In the genomic region with DNA sequence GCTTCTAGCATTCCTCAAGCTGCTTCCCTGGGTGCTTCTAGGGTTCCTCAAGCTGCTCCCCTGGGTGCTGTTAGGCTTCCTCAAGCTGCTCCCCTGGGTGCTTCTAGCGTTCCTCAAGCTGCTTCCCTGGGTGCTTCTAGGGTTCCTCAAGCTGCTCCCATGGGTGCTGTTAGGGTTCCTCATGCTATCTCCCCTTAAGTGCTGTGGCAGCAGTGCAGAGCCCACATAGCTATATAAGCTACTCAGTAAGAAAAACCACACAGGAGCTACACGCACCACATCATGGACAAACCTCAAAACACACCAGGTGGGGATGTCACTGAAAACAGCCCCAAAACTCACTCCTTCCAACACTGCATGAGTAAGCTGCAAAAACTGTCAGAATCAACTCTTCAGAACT, we compare ENCODE assay signal across 22 cellular contexts. TPM values are rescaled to one million over a fixed set of nuclear protein-coding genes. Genes with fewer than 3 reads are reported as not detected.
DNase-seq lines count a peak whose midpoint lies in the region; ATAC-seq and TF ChIP-seq lines count a peak whose summit lies in the region.
"Had no signal": no experiment of that assay in that cellular context is flagged by ENCODE, and none has a peak within 500 bp of the region (broad histone marks: within the 10 kb centered on the region; RNA-seq: fewer than 3 reads in every experiment).

No MANE protein-coding gene starts in this region.

- peak; percentile 78 to 84 for ATAC-seq in activated T-cell treated with anti-CD3 and anti-CD28 coated beads, Interleukin-2, amount 50 U/mL, for 4 hours
- no peak for ATAC-seq in GM19452 (IDR thresholded peaks at IDR 0.05; ENCODE audit: unreplicated experiment)
- ATAC-seq: gastrocnemius medialis, mucosa of descending colon, pancreas had no signal

- H3K9me3 Mint-ChIP-seq in activated T-cell treated with anti-CD3 and anti-CD28 coated beads, Interleukin-2, amount 50 U/mL, for 4 hours, result no peaks in the 10 kb centered on the region
- peaks cover 0 to 4% (median 0%) of the 10 kb centered on the region in 3 donors for H3K9me3 Mint-ChIP-seq in IgD-negative memory B cell
- H3K9me3 Mint-ChIP-seq in activated T-helper 2 cell treated with anti-CD3 and anti-CD28 coated beads, Interferon-gamma antibody, Interleukin-2, Interleukin-4, amounts not matched to agents 10 μg/mL and 5 μg/mL and 100 μg/mL, durations not matched to agents 14 hours and 24 hours and 36 hours, result no peaks in the 10 kb centered on the region

- H3K27ac ChIP-seq in neutrophil, result peak overlapping the region; percentile 91
- no peak overlapping the region for H3K27ac ChIP-seq in prostate gland
- H3K27ac ChIP-seq: epithelial cell of prostate, gastrocnemius medialis, pancreas, sigmoid colon had no signal

- H3K36me3 Mint-ChIP-seq in activated T-cell treated with anti-CD3 and anti-CD28 coated beads, Interleukin-2, amount 50 U/mL, for 4 hours (ENCODE audit: insufficient read depth), result peaks cover 3% of the 10 kb centered on the region
- peaks cover 9% of the 10 kb centered on the region for H3K36me3 Mint-ChIP-seq in IgD-negative memory B cell
- H3K36me3 Mint-ChIP-seq in activated T-helper 2 cell treated with anti-CD3 and anti-CD28 coated beads, Interferon-gamma antibody, Interleukin-2, Interleukin-4, amounts not matched to agents 10 μg/mL and 5 μg/mL and 100 μg/mL, durations not matched to agents 14 hours and 24 hours and 36 hours (ENCODE audit: low read depth), result peaks cover 19% of the 10 kb centered on the region

- TF ChIP-seq POLR2A in prostate gland (IDR thresholded peaks at IDR 0.05), result no peak

- H3K4me3 ChIP-seq in neutrophil (ENCODE audit: low read depth in 1 of 2, low read length in 1 of 2) (no peak overlapping the region), prostate gland (no peak overlapping the region)
- H3K4me3 ChIP-seq: gastrocnemius medialis, mucosa of descending colon, pancreas, sigmoid colon had no signal

- H3K4me1 Mint-ChIP-seq in activated T-cell treated with anti-CD3 and anti-CD28 coated beads, Interleukin-2, amount 50 U/mL, for 4 hours (ENCODE audit: low read depth), result peaks cover 77% of the 10 kb centered on the region
- peaks cover 32 to 34% (median 33%) of the 10 kb centered on the region in 3 donors for H3K4me1 Mint-ChIP-seq in IgD-negative memory B cell
- peaks cover 51% of the 10 kb centered on the region for H3K4me1 Mint-ChIP-seq in activated T-helper 2 cell treated with anti-CD3 and anti-CD28 coated beads, Interferon-gamma antibody, Interleukin-2, Interleukin-4, amounts not matched to agents 10 μg/mL and 5 μg/mL and 100 μg/mL, durations not matched to agents 14 hours and 24 hours and 36 hours (ENCODE audit: low read depth)

- H3K36me3 ChIP-seq in neutrophil (no peaks in the 10 kb centered on the region), prostate gland (no peaks in the 10 kb centered on the region)
- H3K36me3 ChIP-seq: gastrocnemius medialis, pancreas, sigmoid colon had no signal

- no peaks in the 10 kb centered on the region for H3K27me3 Mint-ChIP-seq in activated T-cell treated with anti-CD3 and anti-CD28 coated beads, Interleukin-2, amount 50 U/mL, for 4 hours (ENCODE audit: low read depth)
- no peaks in the 10 kb centered on the region for H3K27me3 Mint-ChIP-seq in IgD-negative memory B cell
- H3K27me3 Mint-ChIP-seq in activated T-helper 2 cell treated with anti-CD3 and anti-CD28 coated beads, Interferon-gamma antibody, Interleukin-2, Interleukin-4, amounts not matched to agents 10 μg/mL and 5 μg/mL and 100 μg/mL, durations not matched to agents 14 hours and 24 hours and 36 hours (ENCODE audit: low read depth), result no peaks in the 10 kb centered on the region

- intact Hi-C loops in activated T-helper 2 cell treated with anti-CD3 and anti-CD28 coated beads, Interferon-gamma antibody, Interleukin-2, Interleukin-4, amounts not matched to agents 10 μg/mL and 5 μg/mL and 100 μg/mL, durations not matched to agents 14 hours and 24 hours and 36 hours (cut with micrococcal nuclease), result loop anchor here (2.0 kb wide), 1 partner anchor 30 kb away; no protein-coding TSS in a partner anchor
- intact Hi-C loops in prostate gland (cut with DNase I), result no loop called here

- peak overlapping the region in 2 of 3 donors; percentile 55 to 76 for H3K27ac Mint-ChIP-seq in IgD-negative memory B cell
- H3K27ac Mint-ChIP-seq in activated T-helper 2 cell treated with anti-CD3 and anti-CD28 coated beads, Interferon-gamma antibody, Interleukin-2, Interleukin-4, amounts not matched to agents 10 μg/mL and 5 μg/mL and 100 μg/mL, durations not matched to agents 14 hours and 24 hours and 36 hours, result peak overlapping the region; percentile 40

- no peak for TF ChIP-seq CTCF in neutrophil (IDR thresholded peaks at IDR 0.05)
- no peak for TF ChIP-seq CTCF in prostate gland (IDR thresholded peaks at IDR 0.05)

- DNase-seq in activated T-cell treated with anti-CD3 and anti-CD28 coated beads, Interleukin-2, amount 50 U/mL, for 4 hours, result peak; percentile 20
- no peak for DNase-seq in activated T-cell treated with anti-CD3 and anti-CD28 coated beads for 4 hours
- no peak for DNase-seq in activated T-helper 2 cell treated with anti-CD3 and anti-CD28 coated beads, Interferon-gamma antibody, Interleukin-2, Interleukin-4, amounts not matched to agents 10 μg/mL and 5 μg/mL and 100 μg/mL, durations not matched to agents 14 hours and 24 hours and 36 hours (ENCODE audit: low spot score)
- DNase-seq in NCI-H524 (lab: John Stamatoyannopoulos, UW), result no peak
- no peak for DNase-seq in prostate gland (ENCODE audit: low spot score)
- DNase-seq: activated CD4-positive, CD25-positive, alpha-beta regulatory T cell treated with anti-CD3 and anti-CD28 coated beads, Interleukin-2, amount 50 U/mL, for 72 hours; activated effector memory CD4-positive, alpha-beta T cell treated with Interleukin-2 at 50 U/mL for 16 hours; cortex of kidney; gastrocnemius medialis; GF-D8; NCI-H1048; NCI-H2081 treated with DMSO at 0.1 percent for 48 hours; NCI-H526; SHP77; sigmoid colon; stimulated activated CD4-positive, alpha-beta T cell treated with anti-CD3 and anti-CD28 coated beads, Interleukin-1b, Interleukin-23, amount 100 ng/mL, for 48 hours had no signal

- H3K9me3 ChIP-seq in neutrophil (no peaks in the 10 kb centered on the region), prostate gland (no peaks in the 10 kb centered on the region)
- H3K9me3 ChIP-seq: gastrocnemius medialis, mucosa of descending colon, pancreas, sigmoid colon had no signal

- H3K4me3 Mint-ChIP-seq in activated T-cell treated with anti-CD3 and anti-CD28 coated beads, Interleukin-2, amount 50 U/mL, for 4 hours, result no peak overlapping the region
- peak overlapping the region in 1 of 4 donors; percentile 9 for H3K4me3 Mint-ChIP-seq in IgD-negative memory B cell
- H3K4me3 Mint-ChIP-seq in activated T-helper 2 cell treated with anti-CD3 and anti-CD28 coated beads, Interferon-gamma antibody, Interleukin-2, Interleukin-4, amounts not matched to agents 10 μg/mL and 5 μg/mL and 100 μg/mL, durations not matched to agents 14 hours and 24 hours and 36 hours (ENCODE audit: low read depth), result no peak overlapping the region

- H3K4me1 ChIP-seq in neutrophil (ENCODE audit: control insufficient read depth in 1 of 2, insufficient read depth in 1 of 2, low read depth in 1 of 2, low read length in 1 of 2) (peaks cover 44 to 61% of the 10 kb centered on the region in 2 experiments), prostate gland (replicated peaks) (no peaks in the 10 kb centered on the region)

- H3K27me3 ChIP-seq in neutrophil (no peaks in the 10 kb centered on the region), prostate gland (replicated peaks; ENCODE audit: insufficient read depth) (no peaks in the 10 kb centered on the region)
- H3K27me3 ChIP-seq: gastrocnemius medialis, pancreas, sigmoid colon had no signal

- 96% methylated on average over 2 of the region's 2 CpGs for WGBS in prostate gland

RNA-seq across cellular contexts. Expression of a gene that starts 35.2 kb away (rescaled TPM):
- total RNA-seq in activated T-cell treated with anti-CD3 and anti-CD28 coated beads, Interleukin-2, amount 50 U/mL, for 4 hours, result 100 to 1,000 TPM; 153 to 181 (median 162) TPM
- polyA plus RNA-seq in IgD-negative memory B cell, result 11.6 TPM
- 142 and 144 TPM in 2 replicates for total RNA-seq in activated T-helper 2 cell treated with anti-CD3 and anti-CD28 coated beads, Interferon-gamma antibody, Interleukin-2, Interleukin-4, amounts not matched to agents 10 μg/mL and 5 μg/mL and 100 μg/mL, durations not matched to agents 14 hours and 24 hours and 36 hours
- 100 to 1,000 TPM in 1 of 2 donors, 10 to 100 TPM in 1; 66.2 to 143 TPM for total RNA-seq in prostate gland

RNA-seq across cellular contexts. Expression of a gene that starts 53.0 kb away (rescaled TPM):
- total RNA-seq in activated T-cell treated with anti-CD3 and anti-CD28 coated beads, Interleukin-2, amount 50 U/mL, for 4 hours, result 10 to 100 TPM; 76.1 to 88.4 (median 78.5) TPM
- 47.0 TPM for polyA plus RNA-seq in IgD-negative memory B cell
- total RNA-seq in activated T-helper 2 cell treated with anti-CD3 and anti-CD28 coated beads, Interferon-gamma antibody, Interleukin-2, Interleukin-4, amounts not matched to agents 10 μg/mL and 5 μg/mL and 100 μg/mL, durations not matched to agents 14 hours and 24 hours and 36 hours, result 115 and 125 TPM in 2 replicates
- total RNA-seq in prostate gland, result 100 to 1,000 TPM; 128 to 165 TPM
